ENCODE assay signal across 22 cellular contexts in the genomic region with DNA sequence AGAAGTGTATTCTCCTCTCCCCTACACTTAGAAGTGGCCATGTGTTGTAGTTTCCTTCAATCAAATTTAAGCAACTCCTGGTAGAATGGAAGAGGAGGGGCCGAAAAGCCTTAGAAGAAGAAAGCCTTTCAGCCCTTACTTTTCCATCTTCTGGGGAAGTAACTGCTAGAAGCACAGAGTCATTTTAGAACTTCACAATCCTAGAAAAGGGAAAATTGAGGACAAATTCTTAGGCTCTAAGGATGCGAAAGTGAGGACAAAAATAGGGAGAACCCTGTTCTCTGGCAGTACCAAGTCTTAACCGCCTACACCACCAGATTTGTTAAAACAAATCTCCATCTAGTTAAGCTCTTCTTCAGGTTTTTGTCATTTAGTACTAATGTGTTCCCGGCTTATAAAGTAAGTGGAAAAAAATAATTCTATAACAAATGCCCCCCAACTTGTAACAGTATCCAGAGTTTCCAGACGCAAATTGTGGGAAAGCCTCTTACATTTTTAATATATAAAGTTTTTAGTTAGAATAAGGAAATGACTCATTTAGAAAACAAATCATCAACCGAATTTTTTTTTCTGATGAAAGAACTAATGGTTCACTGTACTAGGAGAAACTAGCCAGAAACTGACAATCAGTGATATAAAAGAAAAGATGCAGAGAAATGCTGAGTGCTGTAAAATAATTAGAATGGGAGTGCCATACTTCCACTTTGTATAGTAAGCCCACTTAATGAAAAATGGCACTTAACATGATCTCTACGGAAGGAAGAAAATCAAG.
A peak's percentile ranks its signal among the peaks of the same experiment; 100 is the strongest.
DNase-seq lines count a peak whose midpoint lies in the region; ATAC-seq and TF ChIP-seq lines count a peak whose summit lies in the region.
"Had no signal": no experiment of that assay in that cellular context is flagged by ENCODE, and none has a peak within 500 bp of the region (broad histone marks: within the 10 kb centered on the region; RNA-seq: fewer than 3 reads in every experiment).

No MANE protein-coding gene starts in this region.

- BruUV-seq in MCF 10A (replicated peaks; lab: Mats Ljungman, UMichigan): no TSS peak

- H3K36me3 ChIP-seq in breast epithelium: no peaks in the 10 kb centered on the region
- H3K36me3 ChIP-seq: tibial artery had no signal

- ATAC-seq in effector memory CD8-positive, alpha-beta T cell (replicated peaks): no peak
- no peak for ATAC-seq in natural killer cell
- no peak for ATAC-seq in GM19328 (IDR thresholded peaks at IDR 0.05; ENCODE audit: unreplicated experiment)
- no peak for ATAC-seq in HG03565 (IDR thresholded peaks at IDR 0.05; ENCODE audit: unreplicated experiment)
- ATAC-seq: activated CD8-positive, alpha-beta T cell treated with anti-CD3 and anti-CD28 coated beads for 36 hours; body of pancreas had no signal

- CTCF ChIA-PET in MCF 10A (lab: Yijun Ruan, JAX): interaction anchor here (1.0 kb wide), 1 partner anchor 21 kb away, joined by 3 read pairs; no protein-coding TSS in a partner anchor

- TF ChIP-seq CTCF in MCF 10A (IDR thresholded peaks at IDR 0.05; ENCODE audit: unreplicated experiment) (no peak), breast epithelium (IDR thresholded peaks at IDR 0.05) (no peak), natural killer cell (IDR thresholded peaks at IDR 0.05) (no peak)

- H3K4me1 Mint-ChIP-seq in MCF 10A (ENCODE audit: insufficient read depth, unreplicated experiment) (peaks cover 9% of the 10 kb centered on the region), natural killer cell (peaks cover 33 to 45% of the 10 kb centered on the region in 2 donors)
- peaks cover 11 to 57% of the 10 kb centered on the region in 2 donors for H3K4me1 Mint-ChIP-seq in effector memory CD8-positive, alpha-beta T cell (ENCODE audit: low read depth in 2 of 2)
- H3K4me1 Mint-ChIP-seq: endodermal cell had no signal

- H3K27ac Mint-ChIP-seq in MCF 10A (ENCODE audit: low read depth, unreplicated experiment) (peak overlapping the region; percentile 27), natural killer cell (peak overlapping the region; percentile 7 to 16)
- peak overlapping the region; percentile 44 to 54 for H3K27ac Mint-ChIP-seq in effector memory CD8-positive, alpha-beta T cell
- H3K27ac Mint-ChIP-seq: endodermal cell had no signal

- no peaks in the 10 kb centered on the region for H3K4me1 ChIP-seq in breast epithelium
- H3K4me1 ChIP-seq: Peyer's patch, tibial artery had no signal

- H3K4me3 ChIP-seq in breast epithelium: no peak overlapping the region
- H3K4me3 ChIP-seq: body of pancreas, coronary artery, Peyer's patch, skin epidermis, tibial artery had no signal

- H3K27me3 Mint-ChIP-seq in MCF 10A (ENCODE audit: insufficient read depth, unreplicated experiment) (no peaks in the 10 kb centered on the region), natural killer cell (ENCODE audit: low read depth in 2 of 2) (no peaks in the 10 kb centered on the region)
- no peaks in the 10 kb centered on the region for H3K27me3 Mint-ChIP-seq in effector memory CD8-positive, alpha-beta T cell
- H3K27me3 Mint-ChIP-seq: activated CD8-positive, alpha-beta T cell treated with anti-CD3 and anti-CD28 coated beads for 36 hours; CD4-positive, alpha-beta memory T cell had no signal

- H3K4me3 Mint-ChIP-seq in MCF 10A (ENCODE audit: unreplicated experiment): no peak overlapping the region
- peak overlapping the region in 1 of 2 donors; percentile 15 for H3K4me3 Mint-ChIP-seq in effector memory CD8-positive, alpha-beta T cell
- no peak overlapping the region for H3K4me3 Mint-ChIP-seq in natural killer cell
- H3K4me3 Mint-ChIP-seq: activated CD8-positive, alpha-beta T cell treated with anti-CD3 and anti-CD28 coated beads for 36 hours; CD4-positive, alpha-beta memory T cell; endodermal cell had no signal

- H3K36me3 Mint-ChIP-seq in MCF 10A (ENCODE audit: insufficient read depth, unreplicated experiment) (no peaks in the 10 kb centered on the region), natural killer cell (peaks cover 6% of the 10 kb centered on the region)
- peaks cover 23% of the 10 kb centered on the region for H3K36me3 Mint-ChIP-seq in effector memory CD8-positive, alpha-beta T cell (ENCODE audit: insufficient read depth)

- POLR2A ChIA-PET in MCF 10A (lab: Yijun Ruan, JAX): no interaction called here

- H3K27me3 ChIP-seq in breast epithelium: no peaks in the 10 kb centered on the region
- H3K27me3 ChIP-seq: body of pancreas, Peyer's patch, tibial artery had no signal

- no peaks in the 10 kb centered on the region for H3K9me3 ChIP-seq in breast epithelium
- H3K9me3 ChIP-seq: body of pancreas, Peyer's patch, tibial artery had no signal

- intact Hi-C loops in MCF 10A (cut with micrococcal nuclease) (no loop called here), breast epithelium (cut with DNase I; ENCODE audit: low total_unique reads) (no loop called here), natural killer cell (cut with micrococcal nuclease) (no loop called here)

- DNase-seq in MCF 10A (ENCODE audit: unreplicated experiment) (peak; percentile 26), breast epithelium (ENCODE audit: low spot score in 2 of 2) (no peak), natural killer cell (no peak), KG1 (lab: John Stamatoyannopoulos, UW) (no peak)
- no peak for DNase-seq in effector memory CD8-positive, alpha-beta T cell
- no peak for DNase-seq in stimulated activated CD4-positive, alpha-beta T cell treated with anti-CD3 and anti-CD28 coated beads, Interleukin-4, amount 100 ng/mL, for 4 hours
- DNase-seq: 8988T; activated CD4-positive, alpha-beta T cell treated with anti-CD3 and anti-CD28 coated beads for 1 hour; activated CD8-positive, alpha-beta T cell treated with anti-CD3 and anti-CD28 coated beads for 36 hours; activated effector memory CD4-positive, alpha-beta T cell treated with Interleukin-2 at 50 U/mL for 16 hours; body of pancreas; CD4-positive, alpha-beta memory T cell; endodermal cell; NCI-H146; NCI-H510A treated with DMSO at 0.1 percent for 48 hours; NK-92 treated with Interleukin-12 subunit alpha and Interleukin-12 subunit beta, amount 100 ng/mL, for 24 hours; Peyer's patch; tibial artery had no signal

- no peak overlapping the region for H3K27ac ChIP-seq in breast epithelium
- H3K27ac ChIP-seq: body of pancreas, coronary artery, Peyer's patch, skin epidermis, tibial artery had no signal

- H3K9me3 Mint-ChIP-seq in MCF 10A (ENCODE audit: unreplicated experiment) (no peaks in the 10 kb centered on the region), natural killer cell (no peaks in the 10 kb centered on the region)
- no peaks in the 10 kb centered on the region for H3K9me3 Mint-ChIP-seq in effector memory CD8-positive, alpha-beta T cell
- H3K9me3 Mint-ChIP-seq: activated CD8-positive, alpha-beta T cell treated with anti-CD3 and anti-CD28 coated beads for 36 hours; CD4-positive, alpha-beta memory T cell; endodermal cell had no signal

- no peak for TF ChIP-seq POLR2A in breast epithelium (IDR thresholded peaks at IDR 0.05)
